ENCODE assay signal across 8 cellular contexts in the genomic region with DNA sequence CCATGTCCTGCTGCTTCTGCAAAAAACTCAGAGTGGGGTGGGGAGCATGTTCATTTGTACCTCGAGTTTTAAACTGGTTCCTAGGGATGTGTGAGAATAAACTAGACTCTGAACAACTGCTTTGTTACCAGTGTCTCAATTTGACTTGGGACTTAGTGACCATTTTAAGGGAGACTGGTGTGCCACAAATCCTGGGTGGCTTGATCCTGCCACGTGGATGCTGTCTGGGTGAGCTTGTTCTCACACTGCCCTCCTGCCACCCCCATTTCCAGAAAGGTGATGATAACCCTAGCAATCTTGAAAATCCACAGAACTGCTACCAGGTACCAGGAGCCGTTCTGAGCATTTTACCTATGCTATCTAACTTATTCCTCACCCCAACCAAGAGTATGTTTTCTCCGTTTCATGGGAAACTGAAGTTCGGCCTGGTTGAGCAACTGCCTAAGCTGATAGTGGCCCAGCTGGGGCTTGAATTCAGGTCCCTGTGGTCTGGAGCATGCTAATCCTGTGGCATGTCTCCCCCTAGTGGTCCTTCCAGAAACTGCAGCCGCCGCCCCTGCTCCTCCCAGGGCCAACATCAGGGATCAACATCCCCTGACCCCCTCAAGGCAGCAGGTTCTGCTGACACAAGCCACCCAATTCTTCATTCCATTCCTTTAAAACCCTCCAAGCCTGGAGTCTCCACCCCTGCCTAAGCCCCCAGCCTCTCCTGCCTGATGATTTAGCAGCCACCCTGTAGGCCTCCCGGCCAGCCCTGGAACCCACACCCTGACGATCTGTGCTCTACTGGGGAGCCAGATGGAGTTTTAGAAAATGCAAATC. TPM values are rescaled to one million over a fixed set of nuclear protein-coding genes. Genes with fewer than 3 reads are reported as not detected.
A peak's percentile ranks its signal among the peaks of the same experiment; 100 is the strongest.
DNase-seq lines count a peak whose midpoint lies in the region; ATAC-seq and TF ChIP-seq lines count a peak whose summit lies in the region.

No MANE protein-coding gene starts in this region.

- H3K4me1 ChIP-seq in PC-9 (replicated peaks; ENCODE audit: insufficient read depth) = no peaks in the 10 kb centered on the region
- H3K4me1 ChIP-seq in neural progenitor cell = no peaks in the 10 kb centered on the region
- H3K4me1 ChIP-seq in suprapubic skin = no peaks in the 10 kb centered on the region

- POLR2A ChIA-PET in AG04450 (lab: Yijun Ruan, JAX) = no interaction called here
- POLR2A ChIA-PET in PC-9 (lab: Charles Lee; ENCODE audit: unreplicated experiment) = interaction anchor here (0.5 to 0.7 kb wide), 2 partner anchors 218 to 602 kb away, joined by 3 to 4 read pairs; no protein-coding TSS in a partner anchor

- H3K4me2 ChIP-seq in PC-9 (no peak overlapping the region), neural progenitor cell (no peak overlapping the region)

- DNase-seq in AG04450 (ENCODE audit: low read depth, low spot score) = peak; percentile 30
- DNase-seq in GM13977 (ENCODE audit: low spot score) = peak; percentile 80
- DNase-seq in PC-9 = peak in 1 of 2 experiments; percentile 63
- peak; percentile 92 for DNase-seq in activated T-cell treated with anti-CD3 and anti-CD28 coated beads, Interleukin-2, amount 50 U/mL, for 24 hours
- peak; percentile 68 for DNase-seq in fibroblast of peridontal ligament (ENCODE audit: extremely low read depth)
- peak; percentile 80 for DNase-seq in neural progenitor cell (ENCODE audit: low spot score)
- DNase-seq in suprapubic skin (ENCODE audit: low spot score in 2 of 2) = peak; percentile 83 to 86

- no peak overlapping the region for H3K4me3 Mint-ChIP-seq in activated T-cell treated with anti-CD3 and anti-CD28 coated beads, Interleukin-2, amount 50 U/mL, for 24 hours
- H3K4me3 Mint-ChIP-seq in neural progenitor cell = no peak overlapping the region

- no TSS peak for BruUV-seq in PC-9 (replicated peaks; lab: Mats Ljungman, UMichigan)

- peaks cover 59% of the 10 kb centered on the region for H3K4me1 Mint-ChIP-seq in activated T-cell treated with anti-CD3 and anti-CD28 coated beads, Interleukin-2, amount 50 U/mL, for 24 hours (ENCODE audit: low read depth)
- H3K4me1 Mint-ChIP-seq in neural progenitor cell = no peaks in the 10 kb centered on the region

- H3K9me3 Mint-ChIP-seq in activated T-cell treated with anti-CD3 and anti-CD28 coated beads, Interleukin-2, amount 50 U/mL, for 24 hours = no peaks in the 10 kb centered on the region
- H3K9me3 Mint-ChIP-seq in neural progenitor cell = no peaks in the 10 kb centered on the region

- H3K9me3 ChIP-seq in AG04450 (ENCODE audit: control insufficient read depth, insufficient read depth, low read length) (no peaks in the 10 kb centered on the region; the same call in 1 of the 2 replicates), PC-9 (ENCODE audit: insufficient read depth, low read depth) (no peaks in the 10 kb centered on the region), neural progenitor cell (ENCODE audit: low read depth) (no peaks in the 10 kb centered on the region), suprapubic skin (no peaks in the 10 kb centered on the region)

- H3K4me3 ChIP-seq in AG04450 (ENCODE audit: low read depth, low read length) (no peak overlapping the region), PC-9 (no peak overlapping the region), neural progenitor cell (no peak overlapping the region), suprapubic skin (no peak overlapping the region)

- H3F3A ChIP-seq in PC-9 (ENCODE audit: insufficient read depth, low read depth) (peaks cover 3% of the 10 kb centered on the region; the same call in 1 of the 2 replicates), neural progenitor cell (ENCODE audit: low read depth) (no peaks in the 10 kb centered on the region)

- no peak for TF ChIP-seq POLR2A in suprapubic skin (IDR thresholded peaks at IDR 0.05)

- no peak overlapping the region for H3K27ac Mint-ChIP-seq in activated T-cell treated with anti-CD3 and anti-CD28 coated beads, Interleukin-2, amount 50 U/mL, for 24 hours
- H3K27ac Mint-ChIP-seq in neural progenitor cell = peak overlapping the region; percentile 62

- H3K79me2 ChIP-seq in PC-9 (ENCODE audit: low read depth) (no peaks in the 10 kb centered on the region), neural progenitor cell (ENCODE audit: low read depth) (no peaks in the 10 kb centered on the region)

- peak; percentile 97 for TF ChIP-seq CTCF in AG04450 (IDR thresholded peaks at IDR 0.05; ENCODE audit: low read depth, low read length)
- TF ChIP-seq CTCF in GM13977 (IDR thresholded peaks at IDR 0.05; ENCODE audit: extremely low read depth, insufficient read depth, missing control alignments) = peak; percentile 95
- peak; percentile 98 for TF ChIP-seq CTCF in PC-9 (conservative IDR thresholded peaks at IDR 0.05)
- TF ChIP-seq CTCF in neural progenitor cell (IDR thresholded peaks at IDR 0.05) = peak; percentile 92
- peak; percentile 72 to 97 for TF ChIP-seq CTCF in suprapubic skin (IDR thresholded peaks at IDR 0.05)

- WGBS in suprapubic skin = 47% methylated on average over 9 of the region's 9 CpGs

- no peak overlapping the region for H3K9ac ChIP-seq in neural progenitor cell

- no peaks in the 10 kb centered on the region for H3K9me2 ChIP-seq in PC-9 (ENCODE audit: insufficient read depth)

- TF ChIP-seq EP300 in suprapubic skin (IDR thresholded peaks at IDR 0.05) = no peak

- H3K36me3 Mint-ChIP-seq in activated T-cell treated with anti-CD3 and anti-CD28 coated beads, Interleukin-2, amount 50 U/mL, for 24 hours (ENCODE audit: low read depth) = no peaks in the 10 kb centered on the region
- H3K36me3 Mint-ChIP-seq in neural progenitor cell = no peaks in the 10 kb centered on the region

- H2AFZ ChIP-seq in PC-9 (no peak overlapping the region), neural progenitor cell (replicated peaks) (no peak overlapping the region)

- CTCF ChIA-PET in AG04450 (lab: Charles Lee) = interaction anchor here (0.5 to 5.0 kb wide), 42 partner anchors 9 to 894 kb away, joined by 3 to 55 read pairs (median 4); a partner anchor contains a TSS
- CTCF ChIA-PET in PC-9 (lab: Charles Lee) = interaction anchor here (1.4 kb wide), 1 partner anchor 474 kb away, joined by 5 read pairs; no protein-coding TSS in a partner anchor

- in situ Hi-C loops in GM13977 (cut with MboI; ENCODE audit: low pct_unique_long_range_greater_than_20kb, low sequenced_read_pairs, unreplicated experiment) = loop anchor here (10.0 to 25.0 kb wide), 2 partner anchors 72 to 299 kb away; a partner anchor contains a TSS

- H3K36me3 ChIP-seq in PC-9 (ENCODE audit: low read depth) (no peaks in the 10 kb centered on the region), neural progenitor cell (no peaks in the 10 kb centered on the region), suprapubic skin (no peaks in the 10 kb centered on the region)

- H4K20me1 ChIP-seq in PC-9 (ENCODE audit: insufficient read depth) (no peaks in the 10 kb centered on the region), neural progenitor cell (ENCODE audit: low read depth) (no peaks in the 10 kb centered on the region)

- intact Hi-C loops in PC-9 (cut with micrococcal nuclease; ENCODE audit: unreplicated experiment) = loop anchor here (1.0 to 10.0 kb wide), 7 partner anchors 56 to 802 kb away; a partner anchor contains a TSS

- H3K27ac ChIP-seq in AG04450 (ENCODE audit: low read depth, low read length) (no peak overlapping the region), PC-9 (no peak overlapping the region), neural progenitor cell (no peak overlapping the region), suprapubic skin (no peak overlapping the region)

- peak; percentile 48 for ATAC-seq in HG03108 (IDR thresholded peaks at IDR 0.05; ENCODE audit: unreplicated experiment)

- H3K27me3 Mint-ChIP-seq in activated T-cell treated with anti-CD3 and anti-CD28 coated beads, Interleukin-2, amount 50 U/mL, for 24 hours = no peaks in the 10 kb centered on the region
- peaks cover 9% of the 10 kb centered on the region for H3K27me3 Mint-ChIP-seq in neural progenitor cell (ENCODE audit: insufficient read depth, low read depth)

- H3K27me3 ChIP-seq in AG04450 (ENCODE audit: control insufficient read depth, insufficient read depth, low read length) (peaks cover 8% of the 10 kb centered on the region), PC-9 (ENCODE audit: insufficient read depth, low read depth) (no peaks in the 10 kb centered on the region), neural progenitor cell (no peaks in the 10 kb centered on the region), suprapubic skin (no peaks in the 10 kb centered on the region)

RNA-seq across cellular contexts. Expression of a gene that starts 2.8 kb away (rescaled TPM):
- polyA plus RNA-seq in AG04450 (2011; rRNA removed) = not detected in 2 replicates
- not detected in 2 replicates for polyA minus RNA-seq in AG04450 (2011; rRNA and poly(A)+ RNA removed)
- total RNA-seq in PC-9 (2021) = not detected in 2 replicates
- not detected in 2 replicates for total RNA-seq in neural progenitor cell (ENCODE audit: low replicate concordance)
- not detected for total RNA-seq in suprapubic skin

RNA-seq across cellular contexts. Expression of a gene that starts 10.3 kb away (rescaled TPM):
- not detected in 2 replicates for polyA plus RNA-seq in AG04450 (2011; rRNA removed)
- polyA minus RNA-seq in AG04450 (2011; rRNA and poly(A)+ RNA removed) = not detected in 2 replicates
- total RNA-seq in PC-9 (2021) (not detected in 2 replicates), neural progenitor cell (ENCODE audit: low replicate concordance) (not detected in 2 replicates), suprapubic skin (not detected)

RNA-seq across cellular contexts. Expression of a gene that starts 51.8 kb away (rescaled TPM):
- polyA plus RNA-seq in AG04450 (2011; rRNA removed) = not detected in 2 replicates
- not detected in 2 replicates for polyA minus RNA-seq in AG04450 (2011; rRNA and poly(A)+ RNA removed)
- total RNA-seq in PC-9 (2021) = not detected in 2 replicates
- total RNA-seq in neural progenitor cell (ENCODE audit: low replicate concordance) = not detected in 2 replicates
- total RNA-seq in suprapubic skin = under 1 TPM in 3 of 4 donors, not detected in 1; 0.21 to 0.89 (median 0.23) TPM
